Comparison of ENCODE assay signal across 16 cellular contexts in genomic region chr10:97494151-97494550, GRCh38. TPM values are rescaled to one million over a fixed set of nuclear protein-coding genes. Genes with fewer than 3 reads are reported as not detected.
A peak's percentile ranks its signal among the peaks of the same experiment; 100 is the strongest.
DNase-seq lines count a peak whose midpoint lies in the region; ATAC-seq, FAIRE-seq and TF ChIP-seq lines count a peak whose summit lies in the region.
"Had no signal": no experiment of that assay in that cellular context is flagged by ENCODE, and none has a peak within 500 bp of the region (broad histone marks: within the 10 kb centered on the region; RNA-seq: fewer than 3 reads in every experiment).

No MANE protein-coding gene starts in this region.

- no peak overlapping the region for H3K4me3 ChIP-seq in right atrium auricular region
- H3K4me3 ChIP-seq in thyroid gland (replicated peaks in 1 of 3) = no peak overlapping the region
- H3K4me3 ChIP-seq: HAP-1, Peyer's patch had no signal

- WGBS in thyroid gland, 2 donors = 16 to 22% methylated on average over 2 of the region's 2 CpGs

- H3K27ac ChIP-seq in right atrium auricular region = peak overlapping the region; percentile 57 to 59
- H3K27ac ChIP-seq in thyroid gland = peak overlapping the region in 2 of 3 donors; percentile 1 to 11
- H3K27ac ChIP-seq: HL-60, Peyer's patch had no signal

- no peak for TF ChIP-seq POLR2A in thyroid gland (IDR thresholded peaks at IDR 0.05)
- no peak for TF ChIP-seq POLR2A in GM12892 (IDR thresholded peaks at IDR 0.05; ENCODE audit: low read depth, low read length)

- no peaks in the 10 kb centered on the region for H3K27me3 ChIP-seq in right atrium auricular region
- no peaks in the 10 kb centered on the region for H3K27me3 ChIP-seq in thyroid gland
- H3K27me3 ChIP-seq: Peyer's patch had no signal

- no peaks in the 10 kb centered on the region for H3K36me3 ChIP-seq in right atrium auricular region
- H3K36me3 ChIP-seq in thyroid gland = no peaks in the 10 kb centered on the region
- H3K36me3 ChIP-seq: Peyer's patch had no signal

- peaks cover 0 to 61% of the 10 kb centered on the region in 2 donors for H3K4me1 ChIP-seq in right atrium auricular region
- H3K4me1 ChIP-seq in thyroid gland = peaks cover 35 to 46% of the 10 kb centered on the region in 2 donors

- intact Hi-C loops in Right ventricle myocardium superior (cut with DNase I) (no loop called here), thyroid gland (cut with DNase I) (no loop called here)

- DNase-seq in right atrium auricular region (ENCODE audit: low spot score) = no peak
- no peak for DNase-seq in Right ventricle myocardium superior
- DNase-seq in cerebellum (ENCODE audit: low spot score) = peak; percentile 21
- DNase-seq in medulla oblongata (ENCODE audit: extremely low spot score) = peak; percentile 94
- DNase-seq in thyroid gland = peak in 1 of 2 donors; percentile 15
- no peak for DNase-seq in GM12892 (ENCODE audit: insufficient read length)
- no peak for DNase-seq in T1000 (lab: John Stamatoyannopoulos, UW)
- DNase-seq in COLO668 (lab: John Stamatoyannopoulos, UW; ENCODE audit: unreplicated experiment) = no peak
- DNase-seq: activated naive CD8-positive, alpha-beta T cell treated with anti-CD3 and anti-CD28 coated beads, Interleukin-2, amount 10 ng/mL, durations not matched to agents 7 days and 5 days; cerebellar nuclear complex; DMS53; NCI-H526; Peyer's patch had no signal

- TF ChIP-seq CTCF in right atrium auricular region (IDR thresholded peaks at IDR 0.05) (no peak), thyroid gland (IDR thresholded peaks at IDR 0.05) (no peak)

- H3K9me3 ChIP-seq in right atrium auricular region (no peaks in the 10 kb centered on the region), thyroid gland (no peaks in the 10 kb centered on the region)
- H3K9me3 ChIP-seq: HAP-1, Peyer's patch had no signal

- FAIRE-seq in GM12892 (lab: Jason Lieb, UNC) = no peak

- ATAC-seq in Right ventricle myocardium superior (ENCODE audit: poor library complexity) = no peak
- ATAC-seq: esophagus mucosa had no signal

RNA-seq across cellular contexts. Expression of gene MMS19, which starts 4.1 kb away (rescaled TPM):
- total RNA-seq in right atrium auricular region = 10 to 100 TPM; 48.0 to 51.8 TPM
- 34.0 TPM for total RNA-seq in Right ventricle myocardium superior
- total RNA-seq in cerebellum = 53.3 TPM
- 10 to 100 TPM; 64.7 to 85.7 (median 75.2) TPM for total RNA-seq in thyroid gland
- 53.0 TPM for polyA plus RNA-seq in GM12892 (2012; ENCODE audit: missing spikeins)

RNA-seq across cellular contexts. Expression of gene UBTD1, which starts 4.6 kb away (rescaled TPM):
- total RNA-seq in right atrium auricular region (10 to 100 TPM; 26.7 to 30.7 TPM), Right ventricle myocardium superior (26.7 TPM), cerebellum (2.3 TPM), thyroid gland (10 to 100 TPM in 3 of 4 donors, 1 to 10 TPM in 1; 7.8 to 27.8 (median 20.0) TPM)
- 0.55 TPM for polyA plus RNA-seq in GM12892 (2012; ENCODE audit: missing spikeins)

RNA-seq across cellular contexts. Expression of gene ZDHHC16, which starts 48.2 kb away (rescaled TPM):
- total RNA-seq in right atrium auricular region (10 to 100 TPM; 28.2 to 39.0 TPM), Right ventricle myocardium superior (18.5 TPM), cerebellum (28.4 TPM), thyroid gland (10 to 100 TPM; 36.1 to 52.5 (median 36.5) TPM)
- polyA plus RNA-seq in GM12892 (2012; ENCODE audit: missing spikeins) = 21.8 TPM

RNA-seq across cellular contexts. Expression of gene EXOSC1, which starts 48.3 kb away (rescaled TPM):
- 10 to 100 TPM; 16.0 to 17.5 TPM for total RNA-seq in right atrium auricular region
- total RNA-seq in Right ventricle myocardium superior = 14.5 TPM
- 30.7 TPM for total RNA-seq in cerebellum
- total RNA-seq in thyroid gland = 10 to 100 TPM; 23.6 to 51.1 (median 29.2) TPM
- polyA plus RNA-seq in GM12892 (2012; ENCODE audit: missing spikeins) = 63.1 TPM

Comparison
In these comparisons a context has a peak if more than half of its experiments do, and no peak if none do; other contexts are left out.
1. DNase-seq: peak in cerebellum (single experiment) and medulla oblongata (single experiment); none in right atrium auricular region (single experiment), Right ventricle myocardium superior (single experiment), GM12892 (single experiment), T1000 (single experiment) and COLO668 (single experiment).